17 cellular contexts compared by ENCODE assay signal in genomic region chr14:100815478-100816285, GRCh38. TPM values are rescaled to one million over a fixed set of nuclear protein-coding genes. Genes with fewer than 3 reads are reported as not detected.
DNase-seq lines count a peak whose midpoint lies in the region; ATAC-seq and TF ChIP-seq lines count a peak whose summit lies in the region.
"Had no signal": no experiment of that assay in that cellular context is flagged by ENCODE, and none has a peak within 500 bp of the region (broad histone marks: within the 10 kb centered on the region; RNA-seq: fewer than 3 reads in every experiment).

No MANE protein-coding gene starts in this region.

- no peaks in the 10 kb centered on the region for H3K9me3 Mint-ChIP-seq in stimulated activated naive CD8-positive, alpha-beta T cell treated with anti-CD3 and anti-CD28 coated beads, Interleukin-15, amount 100 ng/mL, for 72 hours

- H3K9me3 ChIP-seq in mesenchymal stem cell (ENCODE audit: control insufficient read depth, low read length) = peaks cover 14% of the 10 kb centered on the region
- H3K9me3 ChIP-seq: suprapubic skin had no signal

- no peak overlapping the region for H3K27ac ChIP-seq in mesenchymal stem cell (ENCODE audit: low read length, poor library complexity, severe bottlenecking)
- H3K27ac ChIP-seq: breast epithelium, suprapubic skin had no signal

- no peaks in the 10 kb centered on the region for H3K79me1 ChIP-seq in mesenchymal stem cell (replicated peaks; ENCODE audit: low read length, poor library complexity, severe bottlenecking)

- DNase-seq in Right ventricle myocardium inferior (ENCODE audit: missing footprints) = peak; percentile 27
- DNase-seq in Right ventricle myocardium superior = no peak
- peak; percentile 73 to 82 for DNase-seq in cardiac fibroblast (ENCODE audit: low read depth in 2 of 2)
- DNase-seq in mesenchymal stem cell = peak; percentile 95
- no peak for DNase-seq in NCI-H187 treated with DMSO at 0.1 percent for 48 hours (lab: John Stamatoyannopoulos, UW)
- DNase-seq in stimulated activated naive CD8-positive, alpha-beta T cell treated with anti-CD3 and anti-CD28 coated beads, Interleukin-15, amount 100 ng/mL, for 72 hours = no peak
- no peak for DNase-seq in NCI-H2107 treated with DMSO at 0.1 percent for 48 hours (lab: John Stamatoyannopoulos, UW; ENCODE audit: unreplicated experiment)
- no peak for DNase-seq in mucosa of gallbladder (ENCODE audit: low spot score)
- DNase-seq: hippocampal formation; left ventricle myocardium superior; NCI-H1105 treated with DMSO at 0.1 percent for 48 hours; NCI-H446 treated with DMSO at 0.1 percent for 48 hours; stimulated activated CD4-positive, alpha-beta T cell treated with anti-CD3 and anti-CD28 coated beads, Interleukin-12 subunit alpha, Interleukin-12 subunit beta, amount 100 ng/mL, for 4 hours; T-helper 2 cell had no signal

- 54% methylated on average over 15 of the region's 15 CpGs for WGBS in mesenchymal stem cell

- no peaks in the 10 kb centered on the region for H3K4me1 Mint-ChIP-seq in stimulated activated naive CD8-positive, alpha-beta T cell treated with anti-CD3 and anti-CD28 coated beads, Interleukin-15, amount 100 ng/mL, for 72 hours

- H3K9ac ChIP-seq in mesenchymal stem cell (ENCODE audit: low read length) = no peak overlapping the region

- H3K27me3 ChIP-seq in mesenchymal stem cell (ENCODE audit: control insufficient read depth in 1 of 2, insufficient read depth in 1 of 2, low read length in 2 of 2) = peaks cover 0 to 36% of the 10 kb centered on the region in 2 experiments

- H2BK5ac ChIP-seq in mesenchymal stem cell (ENCODE audit: low read depth, low read length, poor library complexity, severe bottlenecking) = no peak overlapping the region

- H2BK12ac ChIP-seq in mesenchymal stem cell (ENCODE audit: low read length in 2 of 2) = peak overlapping the region; percentile 95 to 98

- H2AFZ ChIP-seq in mesenchymal stem cell (ENCODE audit: low read depth, low read length) = peak overlapping the region; percentile 15

- H4K8ac ChIP-seq in mesenchymal stem cell (ENCODE audit: low read length) = peak overlapping the region; percentile 93

- intact Hi-C loops in Right ventricle myocardium inferior (cut with DNase I) = no loop called here
- intact Hi-C loops in Right ventricle myocardium superior (cut with DNase I) = no loop called here

- H3K4me3 ChIP-seq in cardiac fibroblast (replicated peaks in 1 of 2; ENCODE audit: low read depth in 2 of 2, low read length in 2 of 2) (no peak overlapping the region), mesenchymal stem cell (ENCODE audit: insufficient read depth in 1 of 2, low read depth in 1 of 2, low read length in 2 of 2) (no peak overlapping the region)
- H3K4me3 ChIP-seq: breast epithelium, suprapubic skin had no signal

- H3K4ac ChIP-seq in mesenchymal stem cell (ENCODE audit: low read depth in 1 of 2, low read length in 2 of 2) = peak overlapping the region; percentile 90 to 96

- peaks cover 2% of the 10 kb centered on the region for H3K4me1 ChIP-seq in mesenchymal stem cell (ENCODE audit: control insufficient read depth, insufficient read depth, low read depth, low read length)
- H3K4me1 ChIP-seq: breast epithelium, suprapubic skin had no signal

- peaks cover 39% of the 10 kb centered on the region for H3K27me3 Mint-ChIP-seq in stimulated activated naive CD8-positive, alpha-beta T cell treated with anti-CD3 and anti-CD28 coated beads, Interleukin-15, amount 100 ng/mL, for 72 hours

- no peak for ATAC-seq in Right ventricle myocardium inferior
- no peak for ATAC-seq in Right ventricle myocardium superior (ENCODE audit: poor library complexity)
- ATAC-seq in stimulated activated naive CD8-positive, alpha-beta T cell treated with anti-CD3 and anti-CD28 coated beads, Interleukin-15, amount 100 ng/mL, for 72 hours = no peak
- ATAC-seq: left ventricle myocardium superior, Panc1 had no signal

- no peak overlapping the region for H3K4me3 Mint-ChIP-seq in stimulated activated naive CD8-positive, alpha-beta T cell treated with anti-CD3 and anti-CD28 coated beads, Interleukin-15, amount 100 ng/mL, for 72 hours

- peak overlapping the region; percentile 99 for H4K91ac ChIP-seq in mesenchymal stem cell (ENCODE audit: low read length)

- peak overlapping the region in 1 of 2 donors; percentile 63 for H3K27ac Mint-ChIP-seq in stimulated activated naive CD8-positive, alpha-beta T cell treated with anti-CD3 and anti-CD28 coated beads, Interleukin-15, amount 100 ng/mL, for 72 hours

- H3K23ac ChIP-seq in mesenchymal stem cell (ENCODE audit: low read length in 2 of 2) = no peak overlapping the region

- H3K14ac ChIP-seq in mesenchymal stem cell (ENCODE audit: low read length in 2 of 2) = peak overlapping the region in 1 of 2 experiments; percentile 91

- no peak for TF ChIP-seq CTCF in cardiac fibroblast (IDR thresholded peaks at IDR 0.05; ENCODE audit: low read depth, low read length)

- peak overlapping the region; percentile 90 for H2BK15ac ChIP-seq in mesenchymal stem cell (ENCODE audit: low read depth, poor library complexity, severe bottlenecking)

- peak overlapping the region; percentile 74 for H2BK120ac ChIP-seq in mesenchymal stem cell (ENCODE audit: low read depth, low read length)

- peak overlapping the region; percentile 86 to 95 for H3K18ac ChIP-seq in mesenchymal stem cell (ENCODE audit: low read depth in 1 of 2, low read length in 2 of 2)

- no peak overlapping the region for H2AK5ac ChIP-seq in mesenchymal stem cell (ENCODE audit: low read length, severe bottlenecking)

- H3K36me3 ChIP-seq in mesenchymal stem cell (ENCODE audit: control insufficient read depth in 1 of 2, insufficient read depth in 2 of 2, low read depth in 1 of 2, low read length in 2 of 2) = no peaks in the 10 kb centered on the region
- H3K36me3 ChIP-seq: breast epithelium, suprapubic skin had no signal

- H3K4me2 ChIP-seq in mesenchymal stem cell (ENCODE audit: low read length, poor library complexity, severe bottlenecking) = no peak overlapping the region

RNA-seq across cellular contexts. Expression of gene MEG3, which starts 10.2 kb away (rescaled TPM):
- total RNA-seq in Right ventricle myocardium inferior (34.8 TPM), Right ventricle myocardium superior (24.7 TPM), mucosa of gallbladder (132 TPM)
- 0.12 TPM for polyA plus RNA-seq in mesenchymal stem cell (2013, experiment 1 of 2)
- 0.01 TPM for polyA plus RNA-seq in mesenchymal stem cell (2013, experiment 2 of 2)

Comparison
In these comparisons a context has a peak if more than half of its experiments do, and no peak if none do; other contexts are left out.
1. DNase-seq: peak in Right ventricle myocardium inferior (single experiment), cardiac fibroblast (2 of 2) and mesenchymal stem cell (single experiment); none in Right ventricle myocardium superior (single experiment), NCI-H187 treated with DMSO at 0.1 percent for 48 hours (single experiment), stimulated activated naive CD8-positive, alpha-beta T cell treated with anti-CD3 and anti-CD28 coated beads, Interleukin-15, amount 100 ng/mL, for 72 hours (0 of 2), NCI-H2107 treated with DMSO at 0.1 percent for 48 hours (single experiment) and mucosa of gallbladder (single experiment).